In the genomic region with DNA sequence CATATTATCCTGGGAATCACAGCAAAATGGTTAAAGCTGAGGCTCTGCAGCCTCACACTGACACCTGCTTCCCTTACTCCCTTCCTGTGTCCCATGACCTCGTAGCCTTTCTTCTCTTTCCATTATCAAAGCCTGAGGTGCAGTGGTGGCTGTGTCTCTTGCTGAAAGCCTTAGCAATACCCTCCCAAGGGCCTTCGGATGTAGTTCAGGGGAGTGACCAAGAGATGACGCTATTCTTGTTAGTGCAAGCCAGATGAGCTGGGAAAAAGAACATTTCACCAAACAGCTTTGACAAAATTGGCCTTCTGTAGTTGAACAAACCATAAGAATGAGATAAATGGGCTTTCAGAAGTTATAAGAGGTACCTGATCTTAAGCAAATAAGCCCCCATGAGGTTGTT, we compare ENCODE assay signal across 15 cellular contexts.
"Had no signal": no experiment of that assay in that cellular context is flagged by ENCODE, and none has a peak within 500 bp of the region (broad histone marks: within the 10 kb centered on the region; RNA-seq: fewer than 3 reads in every experiment).

No MANE protein-coding gene starts in this region.

- H3K4me3 Mint-ChIP-seq: effector memory CD8-positive, alpha-beta T cell; naive thymus-derived CD8-positive, alpha-beta T cell; stimulated activated naive B cell treated with anti-CD40 and anti-IgM and Interleukin-4, amounts not matched to agents 10 μg/mL and 1 μg/mL and 100 μg/mL, for 72 hours had no signal

- DNase-seq: effector memory CD8-positive, alpha-beta T cell; foreskin keratinocyte; kidney glomerular epithelial cell; mammary epithelial cell; mucosa of descending colon; naive thymus-derived CD8-positive, alpha-beta T cell; sigmoid colon; stimulated activated CD4-positive, alpha-beta T cell treated with anti-CD3 and anti-CD28 coated beads, Interleukin-2, amount 100 ng/mL, for 24 hours; stimulated activated CD4-positive, alpha-beta T cell treated with anti-CD3 and anti-CD28 coated beads, Interleukin-4, amount 100 ng/mL, for 4 hours; stimulated activated naive B cell treated with anti-CD40 and anti-IgM and Interleukin-4, amounts not matched to agents 10 μg/mL and 1 μg/mL and 100 μg/mL, for 72 hours; stomach; substantia nigra; trophoblast cell had no signal

- H3K27ac Mint-ChIP-seq: effector memory CD8-positive, alpha-beta T cell; naive thymus-derived CD8-positive, alpha-beta T cell; stimulated activated naive B cell treated with anti-CD40 and anti-IgM and Interleukin-4, amounts not matched to agents 10 μg/mL and 1 μg/mL and 100 μg/mL, for 72 hours had no signal

- H3K4me3 ChIP-seq: mucosa of descending colon, right atrium auricular region, sigmoid colon, skin epidermis, stomach had no signal

- H3K27ac ChIP-seq: foreskin keratinocyte, right atrium auricular region, sigmoid colon, skin epidermis, stomach had no signal

- H3K9me3 ChIP-seq: mucosa of descending colon had no signal

- H3K36me3 ChIP-seq: right atrium auricular region, sigmoid colon, stomach had no signal

- ATAC-seq: effector memory CD8-positive, alpha-beta T cell; foreskin keratinocyte; mucosa of descending colon; naive thymus-derived CD8-positive, alpha-beta T cell; stimulated activated naive B cell treated with anti-CD40 and anti-IgM and Interleukin-4, amounts not matched to agents 10 μg/mL and 1 μg/mL and 100 μg/mL, for 72 hours had no signal

- H3K36me3 Mint-ChIP-seq: stimulated activated naive B cell treated with anti-CD40 and anti-IgM and Interleukin-4, amounts not matched to agents 10 μg/mL and 1 μg/mL and 100 μg/mL, for 72 hours had no signal

- H3K9me3 Mint-ChIP-seq: effector memory CD8-positive, alpha-beta T cell had no signal

- H3K4me1 ChIP-seq: foreskin keratinocyte, right atrium auricular region, sigmoid colon, stomach had no signal

- H3K4me1 Mint-ChIP-seq: naive thymus-derived CD8-positive, alpha-beta T cell; stimulated activated naive B cell treated with anti-CD40 and anti-IgM and Interleukin-4, amounts not matched to agents 10 μg/mL and 1 μg/mL and 100 μg/mL, for 72 hours had no signal

- H3K27me3 ChIP-seq: foreskin keratinocyte, right atrium auricular region, sigmoid colon had no signal
